In the genomic region with DNA sequence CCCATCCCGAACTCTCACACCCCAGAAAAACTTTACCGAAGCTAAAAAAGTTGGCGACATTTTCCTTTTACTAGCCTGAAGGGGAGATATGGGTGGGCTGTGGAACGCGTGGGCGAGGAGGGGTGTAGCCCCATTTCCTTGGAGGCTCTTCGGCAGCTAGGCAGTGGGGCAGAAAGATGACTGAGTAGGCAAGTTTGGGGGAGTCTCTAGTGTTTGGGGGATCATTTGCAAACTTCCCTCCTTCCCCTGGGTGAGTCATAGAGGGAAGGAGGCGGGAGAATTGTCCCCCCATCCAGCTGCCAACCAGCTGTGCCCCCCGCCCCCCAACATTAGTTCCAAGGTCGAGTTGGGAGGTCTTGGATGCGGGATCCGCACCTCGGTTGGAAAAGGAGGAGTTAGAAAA, we compare ENCODE assay signal across 8 cellular contexts. TPM values are rescaled to one million over a fixed set of nuclear protein-coding genes. Genes with fewer than 3 reads are reported as not detected.
DNase-seq lines count a peak whose midpoint lies in the region; ATAC-seq and TF ChIP-seq lines count a peak whose summit lies in the region.

No MANE protein-coding gene starts in this region.

- intact Hi-C loops in esophagus squamous epithelium (cut with DNase I), result no loop called here

- peak overlapping the region; percentile 66 for H2BK120ac ChIP-seq in trophoblast cell (ENCODE audit: insufficient read depth, low read length, poor library complexity)

- TF ChIP-seq POLR2A in esophagus squamous epithelium (IDR thresholded peaks at IDR 0.05), result no peak

- no peaks in the 10 kb centered on the region for H3K36me3 ChIP-seq in RWPE2 (ENCODE audit: low read depth)
- no peaks in the 10 kb centered on the region for H3K36me3 ChIP-seq in esophagus squamous epithelium
- no peaks in the 10 kb centered on the region for H3K36me3 ChIP-seq in trophoblast cell (ENCODE audit: control insufficient read depth in 1 of 2, insufficient read depth in 2 of 2, low read length in 2 of 2)

- peak overlapping the region; percentile 57 for H2AFZ ChIP-seq in trophoblast cell (ENCODE audit: insufficient read depth, low read length, poor library complexity)

- H3K9me3 ChIP-seq in RWPE2 (ENCODE audit: severe bottlenecking) (no peaks in the 10 kb centered on the region), esophagus squamous epithelium (no peaks in the 10 kb centered on the region), trophoblast cell (ENCODE audit: insufficient read depth, low read depth, low read length) (no peaks in the 10 kb centered on the region)

- H3K18ac ChIP-seq in trophoblast cell (ENCODE audit: low read length), result no peak overlapping the region

- peak overlapping the region; percentile 41 for H3K4ac ChIP-seq in trophoblast cell (ENCODE audit: low read depth, low read length)

- no peak overlapping the region for H2AK5ac ChIP-seq in trophoblast cell (ENCODE audit: low read length)

- peak overlapping the region; percentile 2 for H3K9ac ChIP-seq in trophoblast cell (ENCODE audit: low read length)

- TF ChIP-seq CTCF in GM12865 (IDR thresholded peaks at IDR 0.05; ENCODE audit: insufficient read depth, low read depth, low read length, missing control alignments) (no peak), RWPE2 (IDR thresholded peaks at IDR 0.05; ENCODE audit: poor library complexity, severe bottlenecking) (no peak), esophagus squamous epithelium (IDR thresholded peaks at IDR 0.05) (no peak)

- peak overlapping the region; percentile 81 for H3K4me2 ChIP-seq in trophoblast cell (ENCODE audit: low read length)

- H2BK12ac ChIP-seq in trophoblast cell (ENCODE audit: low read length), result peak overlapping the region; percentile 38

- peak overlapping the region; percentile 19 for H2BK5ac ChIP-seq in trophoblast cell (ENCODE audit: low read depth, low read length, poor library complexity)

- peaks cover 20% of the 10 kb centered on the region for H3K4me1 ChIP-seq in RWPE2 (ENCODE audit: insufficient read depth, poor library complexity, severe bottlenecking)
- peaks cover 25 to 44% (median 33%) of the 10 kb centered on the region in 3 donors for H3K4me1 ChIP-seq in esophagus squamous epithelium
- H3K4me1 ChIP-seq in trophoblast cell (ENCODE audit: control insufficient read depth in 1 of 2, insufficient read depth in 2 of 2, low read length in 2 of 2), result peaks cover 6 to 8% of the 10 kb centered on the region in 2 experiments

- H3K79me2 ChIP-seq in trophoblast cell (ENCODE audit: control insufficient read depth, insufficient read depth, low read length, poor library complexity), result no peaks in the 10 kb centered on the region

- H3K14ac ChIP-seq in trophoblast cell (ENCODE audit: low read length), result peak overlapping the region; percentile 65

- ATAC-seq in RWPE2 (ENCODE audit: low read depth), result no peak; the same call in 2 of the 3 replicates
- ATAC-seq in HG02938 (IDR thresholded peaks at IDR 0.05; ENCODE audit: unreplicated experiment), result no peak

- no peak for DNase-seq in GM12865 (ENCODE audit: low read depth)
- DNase-seq in RWPE2 (ENCODE audit: low spot score), result no peak
- no peak for DNase-seq in esophagus squamous epithelium (lab: John Stamatoyannopoulos, UW)
- no peak for DNase-seq in trophoblast cell
- no peak for DNase-seq in cerebellar nuclear complex (lab: John Stamatoyannopoulos, UW)
- no peak for DNase-seq in NK-92 treated with Interleukin-12 subunit alpha and Interleukin-12 subunit beta, amount 100 ng/mL, for 24 hours (lab: John Stamatoyannopoulos, UW)
- no peak for DNase-seq in glomerular visceral epithelial cell (ENCODE audit: extremely low spot score)

- peaks cover 8% of the 10 kb centered on the region for H3K79me1 ChIP-seq in trophoblast cell (ENCODE audit: low read length)

- no peaks in the 10 kb centered on the region for H3K27me3 ChIP-seq in RWPE2 (ENCODE audit: insufficient read depth, poor library complexity, severe bottlenecking)
- H3K27me3 ChIP-seq in esophagus squamous epithelium, result peaks cover 0 to 42% (median 0%) of the 10 kb centered on the region in 4 donors
- H3K27me3 ChIP-seq in trophoblast cell (ENCODE audit: insufficient read depth, low read length), result no peaks in the 10 kb centered on the region

- peak overlapping the region; percentile 57 for H4K91ac ChIP-seq in trophoblast cell (ENCODE audit: low read depth, low read length)

- H3K27ac ChIP-seq in RWPE2 (ENCODE audit: poor library complexity, severe bottlenecking) (peak overlapping the region; percentile 64), esophagus squamous epithelium (peak overlapping the region; percentile 62 to 90 (median 86)), trophoblast cell (ENCODE audit: low read depth, low read length) (no peak overlapping the region)

- peak overlapping the region; percentile 56 for H4K8ac ChIP-seq in trophoblast cell (ENCODE audit: low read depth, low read length)

- no peak overlapping the region for H3K23ac ChIP-seq in trophoblast cell (ENCODE audit: low read length)

- 0 to 1% methylated on average over 7 to 13 of the region's 13 CpGs for WGBS in esophagus squamous epithelium, 2 donors
- no CpG with 5 or more reads among the region's 13 CpGs for WGBS in trophoblast cell (ENCODE audit: extremely low coverage, insufficient coverage, insufficient read length)

- H3K4me3 ChIP-seq in GM12865 (ENCODE audit: low read depth, low read length) (peak overlapping the region; percentile 71), RWPE2 (ENCODE audit: severe bottlenecking) (peak overlapping the region; percentile 36), esophagus squamous epithelium (peak overlapping the region; percentile 28 to 82 (median 60)), trophoblast cell (ENCODE audit: low read depth, low read length) (peak overlapping the region; percentile 64)

- no peak overlapping the region for H4K12ac ChIP-seq in trophoblast cell (ENCODE audit: low read depth, low read length)

RNA-seq across cellular contexts. Expression of a gene that starts 2.3 kb away (rescaled TPM):
- under 1 TPM in 2 of 4 donors, not detected in 2; 0.09 to 0.48 TPM for total RNA-seq in esophagus squamous epithelium
- 1.4 and 2.3 TPM in 2 replicates for polyA plus RNA-seq in trophoblast cell (2013)

RNA-seq across cellular contexts. Expression of a gene that starts 6.8 kb away (rescaled TPM):
- total RNA-seq in esophagus squamous epithelium, result not detected
- 0.26 and 0.46 TPM in 2 replicates for polyA plus RNA-seq in trophoblast cell (2013)

RNA-seq across cellular contexts. Expression of a gene that starts 17.8 kb away (rescaled TPM):
- total RNA-seq in esophagus squamous epithelium, result 10 to 100 TPM in 2 of 4 donors, 1 to 10 TPM in 2; 4.5 to 20.4 (median 11.3) TPM
- 0.26 and 0.49 TPM in 2 replicates for polyA plus RNA-seq in trophoblast cell (2013)

RNA-seq across cellular contexts. Expression of a gene that starts 26.0 kb away (rescaled TPM):
- 10 to 100 TPM; 54.2 to 94.6 (median 69.6) TPM for total RNA-seq in esophagus squamous epithelium
- polyA plus RNA-seq in trophoblast cell (2013), result 418 and 476 TPM in 2 replicates

RNA-seq across cellular contexts. Expression of a gene that starts 27.3 kb away (rescaled TPM):
- not detected for total RNA-seq in esophagus squamous epithelium
- 0.01 and 0.03 TPM in 2 replicates for polyA plus RNA-seq in trophoblast cell (2013)
